8 cellular contexts compared by ENCODE assay signal in genomic region chr9:12819436-12820185, GRCh38. TPM values are rescaled to one million over a fixed set of nuclear protein-coding genes. Genes with fewer than 3 reads are reported as not detected.
DNase-seq lines count a peak whose midpoint lies in the region; ATAC-seq and TF ChIP-seq lines count a peak whose summit lies in the region.

No MANE protein-coding gene starts in this region.

- H3K27ac ChIP-seq in adrenal gland: peak overlapping the region in 1 of 5 donors; percentile 23
- H3K27ac ChIP-seq in neural progenitor cell: no peak overlapping the region

- H3K27me3 Mint-ChIP-seq in neural progenitor cell (ENCODE audit: insufficient read depth, low read depth): no peaks in the 10 kb centered on the region

- in situ Hi-C loops in GM13976 (cut with MboI; ENCODE audit: low sequenced_read_pairs, unreplicated experiment): no loop called here

- no peaks in the 10 kb centered on the region for H3F3A ChIP-seq in neural progenitor cell (ENCODE audit: low read depth)

- H3K9me3 ChIP-seq in adrenal gland (replicated peaks in 1 of 3): no peaks in the 10 kb centered on the region
- H3K9me3 ChIP-seq in neural progenitor cell (ENCODE audit: low read depth): no peaks in the 10 kb centered on the region

- H3K4me3 Mint-ChIP-seq in neural progenitor cell: no peak overlapping the region

- H3K4me3 ChIP-seq in adrenal gland: no peak overlapping the region
- no peak overlapping the region for H3K4me3 ChIP-seq in neural progenitor cell

- TF ChIP-seq POLR2A in adrenal gland (IDR thresholded peaks at IDR 0.05): no peak

- H3K4me2 ChIP-seq in neural progenitor cell: no peak overlapping the region

- H3K36me3 ChIP-seq in adrenal gland (replicated peaks in 1 of 2): no peaks in the 10 kb centered on the region
- H3K36me3 ChIP-seq in neural progenitor cell: no peaks in the 10 kb centered on the region

- no peaks in the 10 kb centered on the region for H3K79me2 ChIP-seq in neural progenitor cell (ENCODE audit: low read depth)

- intact Hi-C loops in adrenal gland (cut with DNase I): no loop called here

- H3K27me3 ChIP-seq in adrenal gland (no peaks in the 10 kb centered on the region), neural progenitor cell (no peaks in the 10 kb centered on the region)

- H3K36me3 Mint-ChIP-seq in neural progenitor cell: no peaks in the 10 kb centered on the region

- WGBS in adrenal gland, 4 donors: 70 to 81% (median 74%) methylated on average over 9 of the region's 9 CpGs

- no peaks in the 10 kb centered on the region for H4K20me1 ChIP-seq in neural progenitor cell (ENCODE audit: low read depth)

- no peak overlapping the region for H3K9ac ChIP-seq in neural progenitor cell

- H3K9me3 Mint-ChIP-seq in neural progenitor cell: no peaks in the 10 kb centered on the region

- H2AFZ ChIP-seq in neural progenitor cell (replicated peaks): no peak overlapping the region

- TF ChIP-seq CTCF in GM13976 (IDR thresholded peaks at IDR 0.05; ENCODE audit: borderline replicate concordance, control extremely low read depth, extremely low read depth, insufficient read depth, missing control alignments) (peak; percentile 36), adrenal gland (IDR thresholded peaks at IDR 0.05) (peak in 5 of 6 experiments; percentile 37 to 59 (median 51)), neural progenitor cell (IDR thresholded peaks at IDR 0.05) (peak; percentile 53)

- H3K4me1 Mint-ChIP-seq in neural progenitor cell: peaks cover 2% of the 10 kb centered on the region

- ATAC-seq in HG03039 (IDR thresholded peaks at IDR 0.05; ENCODE audit: unreplicated experiment) (peak; percentile 71), GM21528 (IDR thresholded peaks at IDR 0.05; ENCODE audit: low FRiP score, unreplicated experiment) (no peak)

- DNase-seq in GM13976 (ENCODE audit: low spot score) (peak; percentile 33), adrenal gland (peak in 6 of 7 donors; percentile 24 to 74 (median 48)), neural progenitor cell (ENCODE audit: low spot score) (peak; percentile 4), DMS79 treated with DMSO at 0.1 percent for 48 hours (lab: John Stamatoyannopoulos, UW) (no peak), nucleus accumbens (lab: John Stamatoyannopoulos, UW) (no peak), EL (no peak)

- H3K27ac Mint-ChIP-seq in neural progenitor cell: no peak overlapping the region

- H3K4me1 ChIP-seq in adrenal gland (replicated peaks in 1 of 2) (peaks cover 0 to 26% of the 10 kb centered on the region in 2 donors), neural progenitor cell (no peaks in the 10 kb centered on the region)

RNA-seq across cellular contexts. Expression of gene LURAP1L, which starts 44.8 kb away (rescaled TPM):
- total RNA-seq in adrenal gland (10 to 100 TPM in 5 of 8 donors, 1 to 10 TPM in 3; 5.3 to 29.0 (median 10.2) TPM), neural progenitor cell (ENCODE audit: low replicate concordance) (0.75 and 0.77 TPM in 2 replicates)
- 10 to 100 TPM in 2 of 3 donors, 1 to 10 TPM in 1; 8.0 to 20.3 (median 11.5) TPM for polyA plus RNA-seq in adrenal gland

Comparison
In these comparisons a context has a peak if more than half of its experiments do, and no peak if none do; other contexts are left out.
1. DNase-seq: peak in GM13976 (single experiment), adrenal gland (6 of 7) and neural progenitor cell (single experiment); none in DMS79 treated with DMSO at 0.1 percent for 48 hours (single experiment), nucleus accumbens (0 of 56) and EL (single experiment).
2. Peak in every context shown above with its lines, with median percentiles within 50 percentile points of each other: CTCF ChIP-seq.